In the genomic region with DNA sequence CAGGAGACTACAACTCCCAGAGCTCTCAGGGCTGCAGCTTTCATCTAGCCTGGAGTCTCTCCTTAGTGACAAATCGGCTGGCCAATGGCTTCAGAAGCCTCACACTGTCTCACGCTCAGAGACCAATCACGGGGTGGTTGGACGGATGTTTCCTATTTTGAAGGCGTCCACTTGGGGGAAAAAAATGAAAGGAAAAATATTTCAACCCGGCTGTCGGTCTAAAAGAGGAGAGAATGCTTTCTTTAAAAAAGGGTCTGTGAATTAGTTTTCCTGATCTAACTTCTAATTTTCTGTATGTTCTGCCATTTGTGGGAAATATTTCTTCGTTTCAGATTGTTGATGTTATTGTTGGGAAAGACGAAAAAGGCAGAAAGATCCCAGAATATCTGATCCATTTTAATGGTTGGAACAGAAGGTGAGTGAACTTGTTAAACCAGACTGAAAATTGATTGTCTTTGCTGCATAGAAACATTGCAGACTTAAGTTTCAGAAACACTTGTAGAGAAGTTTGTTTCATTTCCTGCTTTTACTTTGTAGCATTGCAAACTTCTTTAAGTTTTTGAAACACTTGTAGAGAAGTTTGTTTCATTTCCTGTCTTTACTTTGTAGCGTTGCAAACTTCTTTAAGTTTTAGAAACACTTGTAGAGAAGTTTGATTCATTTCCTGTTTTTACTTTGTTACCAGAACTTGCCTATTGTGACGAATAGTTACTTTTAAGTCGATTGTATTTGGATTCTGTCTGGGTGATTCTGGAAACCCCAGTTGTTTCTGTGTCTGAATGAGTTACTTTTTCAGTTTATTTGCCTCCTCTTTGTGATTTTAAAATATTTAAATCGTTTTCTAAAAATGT, we compare ENCODE assay signal across 8 cellular contexts. TPM values are rescaled to one million over a fixed set of nuclear protein-coding genes. Genes with fewer than 3 reads are reported as not detected.
DNase-seq lines count a peak whose midpoint lies in the region; ATAC-seq, FAIRE-seq and TF ChIP-seq lines count a peak whose summit lies in the region.

No MANE protein-coding gene starts in this region.

- CTCF ChIA-PET in GM12878 (lab: Yijun Ruan, JAX), result interaction anchor here (0.7 to 4.7 kb wide), 16 partner anchors 8 to 222 kb away, joined by 3 to 40 read pairs (median 4); no protein-coding TSS in a partner anchor

- H3K27ac Mint-ChIP-seq in T-helper 2 cell treated with Interferon-gamma antibody and Interleukin-4, amounts not matched to agents 5 μg/mL and 100 μg/mL, for 36 hours, result peak overlapping the region; percentile 97

- TF ChIP-seq EP300 in GM12878 (IDR thresholded peaks at IDR 0.05; ENCODE audit: borderline replicate concordance in 1 of 2, control insufficient read depth in 1 of 2, low read depth in 2 of 2, low read length in 2 of 2), result peak in 1 of 2 experiments; percentile 7; a peak in 1 of 4 replicates

- peak overlapping the region; percentile 41 for H2AFZ ChIP-seq in GM12878 (ENCODE audit: control insufficient read depth, low read depth, low read length)

- FAIRE-seq in GM12878 (lab: Jason Lieb, UNC), result peak; percentile 89

- H3K36me3 Mint-ChIP-seq in T-helper 2 cell treated with Interferon-gamma antibody and Interleukin-4, amounts not matched to agents 5 μg/mL and 100 μg/mL, for 36 hours (ENCODE audit: low read depth), result peaks cover 40% of the 10 kb centered on the region

- BruUV-seq in GM12878 (replicated peaks; lab: Mats Ljungman, UMichigan), result no TSS peak

- H3K9ac ChIP-seq in GM12878 (ENCODE audit: control insufficient read depth, insufficient read depth, low read length), result peak overlapping the region; percentile 45

- RAD21 ChIA-PET in GM12878 (lab: Charles Lee; ENCODE audit: unreplicated experiment), result interaction anchor here (0.6 to 16.9 kb wide), 16 partner anchors 7 to 1012 kb away, joined by 3 to 428 read pairs (median 4); no protein-coding TSS in a partner anchor

- in situ Hi-C loops in GM12878 (cut with MboI), result no loop called here

- H3K27ac ChIP-seq in 22Rv1 (peak overlapping the region; percentile 84), GM12878 (ENCODE audit: control insufficient read depth, insufficient read depth) (peak overlapping the region; percentile 90)

- intact Hi-C loops in GM12878 (cut with micrococcal nuclease; ENCODE audit: unreplicated experiment), result loop anchor here (1.0 to 10.0 kb wide), 2 partner anchors 9 to 1325 kb away; no protein-coding TSS in a partner anchor

- peak overlapping the region; percentile 72 for H3K4me2 ChIP-seq in GM12878 (ENCODE audit: control insufficient read depth, insufficient read depth)

- TF ChIP-seq CTCF in 22Rv1 (IDR thresholded peaks at IDR 0.05), result no peak
- TF ChIP-seq CTCF in GM12878 (IDR thresholded peaks at IDR 0.05 in 2 of 3, conservative IDR thresholded peaks at IDR 0.05 in 1 of 3; ENCODE audit: control insufficient read depth in 2 of 3, extremely low read depth in 1 of 3, insufficient read depth in 1 of 3, low read depth in 3 of 3, low read length in 3 of 3), result no peak

- no peaks in the 10 kb centered on the region for H3K27me3 ChIP-seq in GM12878 (replicated peaks in 1 of 2; ENCODE audit: control insufficient read depth in 2 of 2, insufficient read depth in 2 of 2, low read length in 1 of 2)

- peaks cover 5 to 13% of the 10 kb centered on the region in 2 experiments for H3K36me3 ChIP-seq in GM12878 (ENCODE audit: control insufficient read depth in 2 of 2, insufficient read depth in 2 of 2, low read length in 1 of 2)

- peaks cover 10% of the 10 kb centered on the region for H3K4me1 ChIP-seq in GM12878 (ENCODE audit: control insufficient read depth, insufficient read depth, low read length)

- 4% methylated on average over 13 of the region's 13 CpGs for WGBS in GM12878 (ENCODE audit: insufficient coverage, insufficient replicate concordance, low lambda C conversion rate, missing lambda C conversion rate)

- no peaks in the 10 kb centered on the region for H3K9me3 Mint-ChIP-seq in T-helper 2 cell treated with Interferon-gamma antibody and Interleukin-4, amounts not matched to agents 5 μg/mL and 100 μg/mL, for 36 hours

- POLR2A ChIA-PET in GM12878 (lab: Charles Lee), result interaction anchor here (0.6 to 16.0 kb wide), 11 partner anchors 7 to 177 kb away, joined by 3 to 207 read pairs (median 6); no protein-coding TSS in a partner anchor

- H3K27me3 Mint-ChIP-seq in T-helper 2 cell treated with Interferon-gamma antibody and Interleukin-4, amounts not matched to agents 5 μg/mL and 100 μg/mL, for 36 hours (ENCODE audit: low read depth), result peaks cover 17% of the 10 kb centered on the region

- DNase-seq in NCI-H1930 (lab: John Stamatoyannopoulos, UW) (peak; percentile 71 to 83), GM12878 (ENCODE audit: low read depth, low spot score) (peak; percentile 70), hepatic stellate cell (ENCODE audit: low spot score) (peak; percentile 83), pulmonary artery endothelial cell (ENCODE audit: low read depth, low spot score) (peak; percentile 81)
- DNase-seq in T-helper 2 cell treated with Interferon-gamma antibody and Interleukin-4, amounts not matched to agents 5 μg/mL and 100 μg/mL, for 36 hours (ENCODE audit: low spot score), result peak; percentile 69

- no peak for TF ChIP-seq POLR2A in GM12878 (IDR thresholded peaks at IDR 0.05; ENCODE audit: low read depth, low read length)

- peaks cover 32% of the 10 kb centered on the region for H3K4me1 Mint-ChIP-seq in T-helper 2 cell treated with Interferon-gamma antibody and Interleukin-4, amounts not matched to agents 5 μg/mL and 100 μg/mL, for 36 hours (ENCODE audit: low read depth)

- peak overlapping the region; percentile 60 for H3K4me3 ChIP-seq in GM12878

- H3K4me3 Mint-ChIP-seq in T-helper 2 cell treated with Interferon-gamma antibody and Interleukin-4, amounts not matched to agents 5 μg/mL and 100 μg/mL, for 36 hours, result peak overlapping the region; percentile 97

- SMC1A ChIA-PET in GM12878 (lab: Charles Lee; ENCODE audit: uncharacterized antibody, unreplicated experiment), result interaction anchor here (0.5 to 5.1 kb wide), 18 partner anchors 9 to 1110 kb away, joined by 3 to 57 read pairs (median 4); no protein-coding TSS in a partner anchor

- H3K9me3 ChIP-seq in GM12878 (replicated peaks; ENCODE audit: control insufficient read depth, insufficient read depth, low read length), result no peaks in the 10 kb centered on the region; the same call in 2 of the 3 replicates

- peaks cover 23% of the 10 kb centered on the region for H3K79me2 ChIP-seq in GM12878 (ENCODE audit: control insufficient read depth, insufficient read depth, low read length)

- no peaks in the 10 kb centered on the region for H4K20me1 ChIP-seq in GM12878 (ENCODE audit: control insufficient read depth, insufficient read depth)

- ATAC-seq in GM18511 (IDR thresholded peaks at IDR 0.05; ENCODE audit: unreplicated experiment) (peak; percentile 77), HG03025 (IDR thresholded peaks at IDR 0.05; ENCODE audit: low FRiP score, unreplicated experiment) (peak; percentile 71), GM12878 (peak; percentile 88)

- TF ChIP-seq RAD21 in GM12878 (IDR thresholded peaks at IDR 0.05; ENCODE audit: insufficient read depth, low read depth, low read length), result no peak

TF ChIP-seq in GM12878, 131 proteins besides CTCF, POLR2A, EP300 and RAD21 (continues in another document):
- TF ChIP-seq YY1 (IDR thresholded peaks at IDR 0.05; ENCODE audit: low read depth, low read length) (peak; percentile 63), FOS (IDR thresholded peaks at IDR 0.05; ENCODE audit: borderline replicate concordance, extremely low read depth, insufficient read length) (peak; percentile 48), SIX5 (IDR thresholded peaks at IDR 0.05; ENCODE audit: low read depth, low read length, severe bottlenecking) (peak; percentile 69), ETV6 (conservative IDR thresholded peaks at IDR 0.05 in 1 of 2, IDR thresholded peaks at IDR 0.05 in 1 of 2; ENCODE audit: borderline replicate concordance in 1 of 2, low read depth in 1 of 2) (peak in 1 of 2 experiments; percentile 70; a peak in 1 of 4 replicates), SREBF1 (IDR thresholded peaks at IDR 0.05; ENCODE audit: low read length) (0 out of 2 replicates have a peak, but pooled peaks have one; percentile 37), SMARCA5 (IDR thresholded peaks at IDR 0.05) (peak; percentile 81), KLF5 (IDR thresholded peaks at IDR 0.05; ENCODE audit: partially characterized antibody) (no peak)
- TF ChIP-seq, protein P1, sequence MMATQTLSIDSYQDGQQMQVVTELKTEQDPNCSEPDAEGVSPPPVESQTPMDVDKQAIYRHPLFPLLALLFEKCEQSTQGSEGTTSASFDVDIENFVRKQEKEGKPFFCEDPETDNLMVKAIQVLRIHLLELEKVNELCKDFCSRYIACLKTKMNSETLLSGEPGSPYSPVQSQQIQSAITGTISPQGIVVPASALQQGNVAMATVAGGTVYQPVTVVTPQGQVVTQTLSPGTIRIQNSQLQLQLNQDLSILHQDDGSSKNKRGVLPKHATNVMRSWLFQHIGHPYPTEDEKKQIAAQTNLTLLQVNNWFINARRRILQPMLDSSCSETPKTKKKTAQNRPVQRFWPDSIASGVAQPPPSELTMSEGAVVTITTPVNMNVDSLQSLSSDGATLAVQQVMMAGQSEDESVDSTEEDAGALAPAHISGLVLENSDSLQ (IDR thresholded peaks at IDR 0.05), result peak; percentile 97

RNA-seq across cellular contexts. Expression of a gene that starts 1.6 kb away (rescaled TPM):
- 187 and 197 TPM in 2 replicates for total RNA-seq in GM12878 (2013; cell fraction: nucleolus; rRNA removed)
- 39.3 and 39.4 TPM in 2 replicates for total RNA-seq in GM12878 (2014; rRNA removed)
- 29.0 and 30.2 TPM in 2 replicates for total RNA-seq in GM12878 (2014; rRNA removed; fragmentation: Illumina TruSeq; extraction: Trizol)
- 29.0 and 34.2 TPM in 2 replicates for total RNA-seq in GM12878 (2021)
- 22.4 TPM for polyA plus RNA-seq in GM12878 (2011; ENCODE audit: low read depth)
- polyA plus RNA-seq in GM12878 (2011; rRNA removed), result 438 and 577 TPM in 2 replicates
- polyA plus RNA-seq in GM12878 (2011; cell fraction: cytosol; rRNA removed), result 261 and 306 TPM in 2 replicates
- 898 and 1,313 TPM in 2 replicates for polyA plus RNA-seq in GM12878 (2011; cell fraction: nucleus; rRNA removed)
- polyA plus RNA-seq in GM12878 (2012), result 32.3 and 41.3 TPM in 2 replicates
- 39.1 and 44.4 TPM in 2 replicates for polyA plus RNA-seq in GM12878 (2014; fragmentation: Illumina TruSeq; extraction: Trizol)
- polyA plus RNA-seq in GM12878 (2014; fragmentation: Nextera tagmentation; extraction: Ambion mirVana), result 10 to 100 TPM; 28.4 to 42.0 TPM
- polyA plus RNA-seq in GM12878 (2014; rRNA removed), result 41.0 and 44.9 TPM in 2 replicates
- 10 to 100 TPM; 43.8 to 45.0 TPM for polyA plus RNA-seq in GM12878 (2016; fragmentation: Nextera tagmentation; extraction: Ambion mirVana)
- polyA minus RNA-seq in GM12878 (2011; rRNA and poly(A)+ RNA removed), result 233 and 254 TPM in 2 replicates
- 86.2 and 96.9 TPM in 2 replicates for polyA minus RNA-seq in GM12878 (2011; cell fraction: cytosol; rRNA and poly(A)+ RNA removed)
- 343 and 358 TPM in 2 replicates for polyA minus RNA-seq in GM12878 (2011; cell fraction: nucleus; rRNA and poly(A)+ RNA removed)
- 50.7 and 54.8 TPM in 2 replicates for total RNA-seq in pulmonary artery endothelial cell

Comparison
In these comparisons a context has a peak if more than half of its experiments do, and no peak if none do; other contexts are left out.
1. Peak in every context shown above with its lines: DNase-seq, ATAC-seq, H3K4me3 ChIP-seq and H3K27ac ChIP-seq.